ENCODE assay signal across 9 cellular contexts in genomic region chrX:71096702-71097032, GRCh38. TPM values are rescaled to one million over a fixed set of nuclear protein-coding genes. Genes with fewer than 3 reads are reported as not detected.
A peak's percentile ranks its signal among the peaks of the same experiment; 100 is the strongest.
DNase-seq lines count a peak whose midpoint lies in the region; FAIRE-seq and TF ChIP-seq lines count a peak whose summit lies in the region.
"Had no signal": no experiment of that assay in that cellular context is flagged by ENCODE, and none has a peak within 500 bp of the region (broad histone marks: within the 10 kb centered on the region; RNA-seq: fewer than 3 reads in every experiment).

No MANE protein-coding gene starts in this region.

- peaks cover 8% of the 10 kb centered on the region for H3K23me2 ChIP-seq in H1 (ENCODE audit: low read depth, low read length)

- H3K4me2 ChIP-seq in MM.1S (ENCODE audit: low read depth, low read length) (peak overlapping the region; percentile 89), H1 (ENCODE audit: insufficient read depth in 1 of 2, low read depth in 2 of 2, low read length in 2 of 2) (peak overlapping the region; percentile 80 to 95)

- no peaks in the 10 kb centered on the region for H3K36me3 Mint-ChIP-seq in nephron progenitor cell (ENCODE audit: low read depth)

- no peaks in the 10 kb centered on the region for H3F3A ChIP-seq in MM.1S (ENCODE audit: insufficient read depth, low read length)

- H3K9me2 ChIP-seq in MM.1S (replicated peaks; ENCODE audit: insufficient read depth, low read length), result no peaks in the 10 kb centered on the region

- H3K56ac ChIP-seq in H1 (replicated peaks; ENCODE audit: insufficient read length, low read depth, low read length), result no peak overlapping the region

- H3K14ac ChIP-seq in H1 (ENCODE audit: insufficient read length), result no peak overlapping the region

- peak overlapping the region; percentile 96 for H3K4me3 Mint-ChIP-seq in nephron progenitor cell

- H3K9me3 ChIP-seq in MM.1S (replicated peaks; ENCODE audit: insufficient read depth, low read length) (no peaks in the 10 kb centered on the region), H1 (ENCODE audit: insufficient read depth in 2 of 2, low read depth in 1 of 2, low read length in 1 of 2) (no peaks in the 10 kb centered on the region)

- no peak overlapping the region for H4K91ac ChIP-seq in H1 (replicated peaks; ENCODE audit: insufficient read length, low read length)

- H2BK20ac ChIP-seq in H1 (ENCODE audit: low read length), result no peak overlapping the region

- FAIRE-seq in H1 (lab: Jason Lieb, UNC), result no peak

- no peak overlapping the region for H2BK12ac ChIP-seq in H1 (ENCODE audit: low read depth, low read length)

- TF ChIP-seq CTCF in BJ (IDR thresholded peaks at IDR 0.05; ENCODE audit: insufficient read depth, low read depth, low read length) (no peak), MM.1S (IDR thresholded peaks at IDR 0.05; ENCODE audit: low read length) (no peak), H1 (IDR thresholded peaks at IDR 0.05; ENCODE audit: control extremely low read depth in 1 of 3, insufficient read depth in 1 of 3, low read depth in 1 of 3, low read length in 3 of 3) (no peak), nephron progenitor cell (IDR thresholded peaks at IDR 0.05) (no peak)

- CTCF ChIA-PET in BJ (lab: Yijun Ruan, JAX) (no interaction called here), H1 (lab: Charles Lee; ENCODE audit: partially characterized antibody) (interaction anchor here (1.6 kb wide), 1 partner anchor 32 kb away, joined by 5 read pairs; no protein-coding TSS in a partner anchor)

- no peak overlapping the region for H3K23ac ChIP-seq in H1 (ENCODE audit: insufficient read length)

- H2AFZ ChIP-seq in MM.1S (ENCODE audit: low read length), result peak overlapping the region; percentile 69; the same call in 1 of the 2 replicates
- H2AFZ ChIP-seq in H1 (ENCODE audit: low read length), result no peak overlapping the region

- no peak for TF ChIP-seq POLR2A in H1 (IDR thresholded peaks at IDR 0.05; ENCODE audit: control extremely low read depth in 1 of 2, low read depth in 2 of 2, low read length in 2 of 2)

- no peak overlapping the region for H3K4ac ChIP-seq in H1 (replicated peaks; ENCODE audit: insufficient read length, low read depth, low read length)

- no peak overlapping the region for H2AK5ac ChIP-seq in H1 (ENCODE audit: low read depth, low read length)

- POLR2A ChIA-PET in BJ (lab: Charles Lee) (no interaction called here), H1 (lab: Charles Lee; ENCODE audit: partially characterized antibody) (interaction anchor here (0.6 to 1.4 kb wide), 5 partner anchors 8 to 127 kb away, joined by 3 to 4 read pairs (median 3); partner anchors contain the start of gene MED12)

- no peak overlapping the region for H3K27ac ChIP-seq in MM.1S (ENCODE audit: low read length)
- H3K27ac ChIP-seq in H1 (ENCODE audit: low read depth, low read length), result no peak overlapping the region

- no peak overlapping the region for H2BK5ac ChIP-seq in H1 (ENCODE audit: low read depth, low read length)

- H3K27me3 ChIP-seq in BJ (ENCODE audit: control insufficient read depth, insufficient read depth, low read length), result no peaks in the 10 kb centered on the region; the same call in 1 of the 2 replicates
- H3K27me3 ChIP-seq in MM.1S (replicated peaks; ENCODE audit: insufficient read depth, low read length), result no peaks in the 10 kb centered on the region
- H3K27me3 ChIP-seq in H1 (replicated peaks in 1 of 4; ENCODE audit: control insufficient read depth in 3 of 4, extremely low read depth in 1 of 4, insufficient read depth in 3 of 4, low read length in 3 of 4), result peaks cover 0 to 5% (median 0%) of the 10 kb centered on the region in 4 experiments; a peak in 1 of 7 replicates

- 0% methylated on average over 8 of the region's 15 CpGs; no CpG with 5 or more reads in 1 of the 2 experiments for WGBS in H1 (ENCODE audit: extremely low coverage in 1 of 2, insufficient coverage in 1 of 2, insufficient read length in 1 of 2, insufficient replicate concordance in 2 of 2, low coverage in 1 of 2, low lambda C conversion rate in 2 of 2, missing lambda C conversion rate in 1 of 2), 2 experiments

- H3K36me3 ChIP-seq in BJ (ENCODE audit: control insufficient read depth, insufficient read depth, low read length) (no peaks in the 10 kb centered on the region), MM.1S (replicated peaks; ENCODE audit: insufficient read depth, low read length) (no peaks in the 10 kb centered on the region), H1 (ENCODE audit: control insufficient read depth in 2 of 4, insufficient read depth in 4 of 4, low read length in 3 of 4) (peaks cover 0 to 5% (median 0%) of the 10 kb centered on the region in 4 experiments; a peak in 1 of 8 replicates)

- peaks cover 54% of the 10 kb centered on the region for H3K4me1 Mint-ChIP-seq in nephron progenitor cell

- no peaks in the 10 kb centered on the region for H3K4me1 ChIP-seq in MM.1S (ENCODE audit: low read length)
- H3K4me1 ChIP-seq in H1 (replicated peaks in 1 of 4; ENCODE audit: control insufficient read depth in 3 of 4, insufficient read depth in 4 of 4, low read length in 3 of 4), result peaks cover 7 to 22% (median 13%) of the 10 kb centered on the region in 4 experiments

- H2BK120ac ChIP-seq in H1 (replicated peaks; ENCODE audit: low read depth, low read length), result no peak overlapping the region

- TF ChIP-seq RAD21 in H1 (IDR thresholded peaks at IDR 0.05 in 1 of 2, conservative IDR thresholded peaks at IDR 0.05 in 1 of 2; ENCODE audit: low read depth in 2 of 2, low read length in 2 of 2), result no peak

- no peak overlapping the region for H4K5ac ChIP-seq in H1 (ENCODE audit: insufficient read length, low read depth, low read length)

- H3K79me2 ChIP-seq in MM.1S (ENCODE audit: low read length) (no peaks in the 10 kb centered on the region), H1 (ENCODE audit: control insufficient read depth in 1 of 2, insufficient read depth in 2 of 2, low read length in 2 of 2) (peaks cover 0 to 8% of the 10 kb centered on the region in 2 experiments; a peak in 2 of 4 replicates)

- H4K8ac ChIP-seq in H1 (ENCODE audit: extremely low read depth, insufficient read depth, low read length), result no peak overlapping the region

- H3K4me3 ChIP-seq in BJ (ENCODE audit: low read depth, low read length) (peak overlapping the region; percentile 66), MM.1S (ENCODE audit: low read length) (peak overlapping the region; percentile 82), H1 (ENCODE audit: extremely low read depth in 1 of 4, insufficient read depth in 2 of 4, low read depth in 3 of 4, low read length in 4 of 4) (peak overlapping the region; percentile 68 to 78 (median 73))

- no peak for TF ChIP-seq EP300 in H1 (IDR thresholded peaks at IDR 0.05; ENCODE audit: borderline replicate concordance in 1 of 2, low read depth in 2 of 2, low read length in 2 of 2)

- no peak overlapping the region for H3K27ac Mint-ChIP-seq in nephron progenitor cell

- H3K9ac ChIP-seq in MM.1S (ENCODE audit: low read length) (peak overlapping the region; percentile 47; the same call in 1 of the 2 replicates), H1 (replicated peaks in 1 of 4; ENCODE audit: extremely low read depth in 1 of 4, low read depth in 3 of 4, low read length in 3 of 4) (peak overlapping the region in 2 of 4 experiments; percentile 40 to 60; a peak in 2 of 7 replicates)

- peaks cover 55% of the 10 kb centered on the region for H3K9me3 Mint-ChIP-seq in nephron progenitor cell

- no peak overlapping the region; the same call in 1 of the 2 replicates for H3K18ac ChIP-seq in H1 (ENCODE audit: extremely low read depth, low read length)

- H3K79me1 ChIP-seq in H1 (ENCODE audit: low read depth, low read length), result no peaks in the 10 kb centered on the region; the same call in 1 of the 2 replicates

- peaks cover 18% of the 10 kb centered on the region for H3K27me3 Mint-ChIP-seq in nephron progenitor cell (ENCODE audit: low read depth, poor library complexity)

- DNase-seq in BJ (ENCODE audit: low read depth) (no peak), MM.1S (no peak), H1 (ENCODE audit: low read depth in 1 of 2, low spot score in 2 of 2) (no peak), nephron progenitor cell (no peak), inferior parietal cortex (ENCODE audit: extremely low spot score) (no peak), RPMI8226 (no peak), OCI-M2 (lab: John Stamatoyannopoulos, UW; ENCODE audit: unreplicated experiment) (no peak), SW480 (ENCODE audit: low spot score) (no peak)

- no peak overlapping the region for H2BK15ac ChIP-seq in H1 (ENCODE audit: low read length)

- H4K20me1 ChIP-seq in MM.1S (ENCODE audit: insufficient read depth, low read length) (no peaks in the 10 kb centered on the region), H1 (replicated peaks in 1 of 2; ENCODE audit: control insufficient read depth in 1 of 2, insufficient read depth in 2 of 2, low read length in 2 of 2) (peaks cover 0 to 2% of the 10 kb centered on the region in 2 experiments)

RNA-seq across cellular contexts. Expression of gene FOXO4, which starts 1.0 kb away (rescaled TPM):
- polyA plus RNA-seq in BJ (2011; rRNA removed) (2.1 and 2.4 TPM in 2 replicates), H1 (2011; rRNA removed) (12.3 and 26.6 TPM in 2 replicates)
- 2.1 and 3.3 TPM in 2 replicates for polyA minus RNA-seq in BJ (2011; rRNA and poly(A)+ RNA removed)
- 54.8 and 57.4 TPM in 2 replicates for total RNA-seq in H1 (2021; fragmentation: NEBNext Ultra II Directional; extraction: Animal tissue kit (Norgen Biotek cat#: 25700))
- polyA plus RNA-seq in H1 (2011; cell fraction: cytosol; rRNA removed), result 17.4 TPM
- 21.5 TPM for polyA plus RNA-seq in H1 (2011; cell fraction: nucleus; rRNA removed)
- polyA plus RNA-seq in H1 (2012, experiment 1 of 2), result 14.5 to 18.1 TPM (median 17.3 TPM) in 4 replicates
- polyA plus RNA-seq in H1 (2012, experiment 2 of 2), result 14.6 TPM
- 13.7 TPM for polyA plus RNA-seq in H1 (2013, experiment 1 of 2)
- polyA plus RNA-seq in H1 (2013, experiment 2 of 2), result 13.6 TPM
- 4.8 and 9.1 TPM in 2 replicates for polyA minus RNA-seq in H1 (2011; rRNA and poly(A)+ RNA removed)
- 8.3 TPM for polyA minus RNA-seq in H1 (2011; cell fraction: cytosol; rRNA and poly(A)+ RNA removed)
- 3.6 TPM for polyA minus RNA-seq in H1 (2011; cell fraction: nucleus; rRNA and poly(A)+ RNA removed)

RNA-seq across cellular contexts. Expression of gene CXorf65, which starts 9.9 kb away (rescaled TPM):
- polyA plus RNA-seq in BJ (2011; rRNA removed) (not detected in 2 replicates), H1 (2011; rRNA removed) (not detected in 2 replicates)
- polyA minus RNA-seq in BJ (2011; rRNA and poly(A)+ RNA removed), result not detected in 2 replicates
- total RNA-seq in H1 (2021; fragmentation: NEBNext Ultra II Directional; extraction: Animal tissue kit (Norgen Biotek cat#: 25700)), result not detected in 2 replicates
- not detected for polyA plus RNA-seq in H1 (2011; cell fraction: cytosol; rRNA removed)
- not detected for polyA plus RNA-seq in H1 (2011; cell fraction: nucleus; rRNA removed)
- not detected in 4 replicates for polyA plus RNA-seq in H1 (2012, experiment 1 of 2)
- polyA plus RNA-seq in H1 (2012, experiment 2 of 2), result not detected
- polyA plus RNA-seq in H1 (2013, experiment 1 of 2), result not detected
- not detected for polyA plus RNA-seq in H1 (2013, experiment 2 of 2)
- not detected in 2 replicates for polyA minus RNA-seq in H1 (2011; rRNA and poly(A)+ RNA removed)
- polyA minus RNA-seq in H1 (2011; cell fraction: cytosol; rRNA and poly(A)+ RNA removed), result not detected
- polyA minus RNA-seq in H1 (2011; cell fraction: nucleus; rRNA and poly(A)+ RNA removed), result not detected
- total RNA-seq: lung microvascular endothelial cell had no signal

RNA-seq across cellular contexts. Expression of gene IL2RG, which starts 14.7 kb away (rescaled TPM):
- 0.13 TPM in 1 of 2 replicates, not detected in the other for polyA plus RNA-seq in BJ (2011; rRNA removed)
- polyA minus RNA-seq in BJ (2011; rRNA and poly(A)+ RNA removed), result not detected in 2 replicates
- not detected in 2 replicates for total RNA-seq in H1 (2021; fragmentation: NEBNext Ultra II Directional; extraction: Animal tissue kit (Norgen Biotek cat#: 25700))
- polyA plus RNA-seq in H1 (2011; rRNA removed), result not detected in 2 replicates
- 0.14 TPM for polyA plus RNA-seq in H1 (2011; cell fraction: cytosol; rRNA removed)
- not detected for polyA plus RNA-seq in H1 (2011; cell fraction: nucleus; rRNA removed)
- polyA plus RNA-seq in H1 (2012, experiment 1 of 2), result 0.10 to 0.27 TPM (median 0.19 TPM) in 3 of 4 replicates, not detected in the other
- polyA plus RNA-seq in H1 (2012, experiment 2 of 2), result 0.08 TPM
- polyA plus RNA-seq in H1 (2013, experiment 1 of 2), result 0.04 TPM
- polyA plus RNA-seq in H1 (2013, experiment 2 of 2), result 0.07 TPM
- not detected in 2 replicates for polyA minus RNA-seq in H1 (2011; rRNA and poly(A)+ RNA removed)
- polyA minus RNA-seq in H1 (2011; cell fraction: cytosol; rRNA and poly(A)+ RNA removed), result not detected
- polyA minus RNA-seq in H1 (2011; cell fraction: nucleus; rRNA and poly(A)+ RNA removed), result not detected
- total RNA-seq: lung microvascular endothelial cell had no signal

RNA-seq across cellular contexts. Expression of gene MED12, which starts 21.7 kb away (rescaled TPM):
- polyA plus RNA-seq in BJ (2011; rRNA removed), result 10.0 and 12.4 TPM in 2 replicates
- 27.7 and 54.0 TPM in 2 replicates for polyA minus RNA-seq in BJ (2011; rRNA and poly(A)+ RNA removed)
- 43.5 and 48.9 TPM in 2 replicates for total RNA-seq in H1 (2021; fragmentation: NEBNext Ultra II Directional; extraction: Animal tissue kit (Norgen Biotek cat#: 25700))
- 19.4 and 28.4 TPM in 2 replicates for polyA plus RNA-seq in H1 (2011; rRNA removed)
- 11.5 TPM for polyA plus RNA-seq in H1 (2011; cell fraction: cytosol; rRNA removed)
- 69.5 TPM for polyA plus RNA-seq in H1 (2011; cell fraction: nucleus; rRNA removed)
- polyA plus RNA-seq in H1 (2012, experiment 1 of 2), result 20.6 to 34.2 TPM (median 30.5 TPM) in 4 replicates
- 11.0 TPM for polyA plus RNA-seq in H1 (2012, experiment 2 of 2)
- 12.7 TPM for polyA plus RNA-seq in H1 (2013, experiment 1 of 2)
- 11.7 TPM for polyA plus RNA-seq in H1 (2013, experiment 2 of 2)
- 85.2 and 106 TPM in 2 replicates for polyA minus RNA-seq in H1 (2011; rRNA and poly(A)+ RNA removed)
- 58.1 TPM for polyA minus RNA-seq in H1 (2011; cell fraction: cytosol; rRNA and poly(A)+ RNA removed)
- polyA minus RNA-seq in H1 (2011; cell fraction: nucleus; rRNA and poly(A)+ RNA removed), result 69.9 TPM

RNA-seq across cellular contexts. Expression of gene SNX12, which starts 28.5 kb away (rescaled TPM):
- polyA plus RNA-seq in BJ (2011; rRNA removed) (76.2 and 82.5 TPM in 2 replicates), H1 (2011; rRNA removed) (65.3 and 72.1 TPM in 2 replicates)
- 53.8 and 78.5 TPM in 2 replicates for polyA minus RNA-seq in BJ (2011; rRNA and poly(A)+ RNA removed)
- total RNA-seq in H1 (2021; fragmentation: NEBNext Ultra II Directional; extraction: Animal tissue kit (Norgen Biotek cat#: 25700)), result 74.2 and 81.2 TPM in 2 replicates
- 56.7 TPM for polyA plus RNA-seq in H1 (2011; cell fraction: cytosol; rRNA removed)
- polyA plus RNA-seq in H1 (2011; cell fraction: nucleus; rRNA removed), result 42.4 TPM
- 51.3 to 66.0 TPM (median 58.8 TPM) in 4 replicates for polyA plus RNA-seq in H1 (2012, experiment 1 of 2)
- 69.5 TPM for polyA plus RNA-seq in H1 (2012, experiment 2 of 2)
- polyA plus RNA-seq in H1 (2013, experiment 1 of 2), result 63.2 TPM
- polyA plus RNA-seq in H1 (2013, experiment 2 of 2), result 59.0 TPM
- 71.1 and 84.9 TPM in 2 replicates for polyA minus RNA-seq in H1 (2011; rRNA and poly(A)+ RNA removed)
- polyA minus RNA-seq in H1 (2011; cell fraction: cytosol; rRNA and poly(A)+ RNA removed), result 38.3 TPM
- polyA minus RNA-seq in H1 (2011; cell fraction: nucleus; rRNA and poly(A)+ RNA removed), result 26.1 TPM
